Comparison of ENCODE assay signal across 16 cellular contexts in the genomic region with DNA sequence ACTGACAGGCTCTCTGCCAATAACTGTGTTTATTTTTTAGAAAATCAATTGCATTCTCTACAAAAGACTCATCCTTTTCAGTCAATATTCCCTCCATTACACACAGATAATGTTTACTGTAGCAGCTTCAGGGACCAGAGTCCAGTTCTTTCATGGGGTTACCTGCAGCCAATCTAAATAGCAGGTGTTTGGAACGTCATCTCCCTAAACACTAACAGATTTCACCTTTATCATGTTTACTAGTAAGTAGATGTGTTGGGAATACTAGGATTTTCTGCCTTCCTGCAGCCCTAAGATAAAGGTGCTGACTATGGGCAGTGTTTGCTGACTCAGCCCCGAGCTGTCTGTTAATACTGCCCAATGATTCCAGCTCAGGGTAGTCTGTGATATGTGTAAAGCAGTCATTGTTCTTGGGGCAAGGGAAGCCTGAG.
"Had no signal": no experiment of that assay in that cellular context is flagged by ENCODE, and none has a peak within 500 bp of the region (broad histone marks: within the 10 kb centered on the region; RNA-seq: fewer than 3 reads in every experiment).

No MANE protein-coding gene starts in this region.

- H3K27me3 Mint-ChIP-seq: activated naive CD8-positive, alpha-beta T cell treated with anti-CD3 and anti-CD28 coated beads, Interleukin-2, amount 50 U/mL, for 24 hours; effector memory CD8-positive, alpha-beta T cell had no signal

- H3K9me3 Mint-ChIP-seq: activated naive CD8-positive, alpha-beta T cell treated with anti-CD3 and anti-CD28 coated beads, Interleukin-2, amount 50 U/mL, for 24 hours; activated T-helper 1 cell treated with anti-CD3 and anti-CD28 coated beads, Interleukin-12 subunit alpha, Interleukin-12 subunit beta, Interleukin-2, Interleukin-4 antibody, amounts not matched to agents 30 ng/mL and 10 ng/mL and 1 ng/mL, durations not matched to agents 14 hours and 24 hours and 36 hours; effector memory CD8-positive, alpha-beta T cell had no signal

- ATAC-seq: activated CD4-positive, CD25-positive, alpha-beta regulatory T cell treated with anti-CD3 and anti-CD28 coated beads, Interleukin-2, amount 50 U/mL, for 24 hours; activated naive CD8-positive, alpha-beta T cell treated with anti-CD3 and anti-CD28 coated beads, Interleukin-2, amount 50 U/mL, for 24 hours; effector memory CD8-positive, alpha-beta T cell; heart left ventricle; left cardiac atrium; upper lobe of right lung had no signal

- H3K27ac Mint-ChIP-seq: activated naive CD8-positive, alpha-beta T cell treated with anti-CD3 and anti-CD28 coated beads, Interleukin-2, amount 50 U/mL, for 24 hours; activated T-helper 1 cell treated with anti-CD3 and anti-CD28 coated beads, Interleukin-12 subunit alpha, Interleukin-12 subunit beta, Interleukin-2, Interleukin-4 antibody, amounts not matched to agents 30 ng/mL and 10 ng/mL and 1 ng/mL, durations not matched to agents 14 hours and 24 hours and 36 hours; effector memory CD8-positive, alpha-beta T cell had no signal

- DNase-seq: activated naive CD4-positive, alpha-beta T cell; activated naive CD8-positive, alpha-beta T cell treated with anti-CD3 and anti-CD28 coated beads, Interleukin-2, amount 50 U/mL, for 24 hours; dermis blood vessel endothelial cell; effector memory CD8-positive, alpha-beta T cell; heart left ventricle; left cardiac atrium; midbrain; stimulated activated CD4-positive, alpha-beta T cell treated with anti-CD3 and anti-CD28 coated beads, Interleukin-1b, Interleukin-23, amount 100 ng/mL, for 48 hours; T-helper 9 cell; upper lobe of right lung had no signal

- H3K4me3 Mint-ChIP-seq: activated naive CD8-positive, alpha-beta T cell treated with anti-CD3 and anti-CD28 coated beads, Interleukin-2, amount 50 U/mL, for 24 hours; activated T-helper 1 cell treated with anti-CD3 and anti-CD28 coated beads, Interleukin-12 subunit alpha, Interleukin-12 subunit beta, Interleukin-2, Interleukin-4 antibody, amounts not matched to agents 30 ng/mL and 10 ng/mL and 1 ng/mL, durations not matched to agents 14 hours and 24 hours and 36 hours; effector memory CD8-positive, alpha-beta T cell; neural crest cell had no signal

- H3K4me3 ChIP-seq: ascending aorta, heart left ventricle, lung, thoracic aorta, upper lobe of right lung had no signal

- H3K4me1 Mint-ChIP-seq: activated naive CD8-positive, alpha-beta T cell treated with anti-CD3 and anti-CD28 coated beads, Interleukin-2, amount 50 U/mL, for 24 hours; neural crest cell had no signal
